In the genomic region with DNA sequence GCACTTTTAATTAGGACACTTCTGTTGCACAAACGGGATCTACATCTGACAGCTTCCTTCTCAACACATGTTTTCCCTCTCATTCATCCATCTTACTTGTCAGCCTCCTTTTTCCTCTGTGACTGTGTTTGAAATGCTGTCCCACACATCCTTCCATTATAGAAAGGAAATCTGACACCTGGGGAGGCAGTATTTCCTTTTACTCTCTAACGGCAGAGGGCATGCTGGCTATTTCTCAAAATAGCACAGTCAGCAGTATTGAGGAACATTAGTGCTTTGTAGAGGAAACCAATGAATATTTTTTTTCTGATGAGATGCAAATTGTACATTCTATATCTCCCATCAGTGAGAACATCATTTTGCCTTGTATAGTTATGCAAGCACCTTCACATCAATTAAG, we compare ENCODE assay signal across 19 cellular contexts.
DNase-seq lines count a peak whose midpoint lies in the region; TF ChIP-seq lines count a peak whose summit lies in the region.
"Had no signal": no experiment of that assay in that cellular context is flagged by ENCODE, and none has a peak within 500 bp of the region (broad histone marks: within the 10 kb centered on the region; RNA-seq: fewer than 3 reads in every experiment).

No MANE protein-coding gene starts in this region.

- no peaks in the 10 kb centered on the region for H3K27me3 ChIP-seq in A673 (replicated peaks; ENCODE audit: insufficient read depth, low read depth, low read length, poor library complexity)
- H3K27me3 ChIP-seq: Peyer's patch, transverse colon had no signal

- H3K36me3 Mint-ChIP-seq in glutamatergic neuron (ENCODE audit: unreplicated experiment), result peaks cover 4% of the 10 kb centered on the region
- no peaks in the 10 kb centered on the region for H3K36me3 Mint-ChIP-seq in activated CD4-positive, alpha-beta T cell treated with anti-CD3 and anti-CD28 coated beads, Interleukin-2, amount 10 ng/mL, durations not matched to agents 7 days and 5 days (ENCODE audit: low read depth)
- H3K36me3 Mint-ChIP-seq: activated naive CD8-positive, alpha-beta T cell; CD4-positive, CD25-positive, alpha-beta regulatory T cell; T-cell had no signal

- peaks cover 12% of the 10 kb centered on the region for H3K4me1 Mint-ChIP-seq in glutamatergic neuron (ENCODE audit: low read depth, unreplicated experiment)
- no peaks in the 10 kb centered on the region for H3K4me1 Mint-ChIP-seq in activated CD4-positive, alpha-beta T cell treated with anti-CD3 and anti-CD28 coated beads, Interleukin-2, amount 10 ng/mL, durations not matched to agents 7 days and 5 days
- H3K4me1 Mint-ChIP-seq: CD4-positive, CD25-positive, alpha-beta regulatory T cell; T-cell had no signal

- POLR2A ChIA-PET in A673 (lab: Charles Lee; ENCODE audit: low non-redundant PET), result no interaction called here
- POLR2A ChIA-PET in activated CD4-positive, alpha-beta T cell treated with anti-CD3 and anti-CD28 coated beads, Interleukin-2, amount 10 ng/mL, durations not matched to agents 7 days and 5 days (lab: Charles Lee), result no interaction called here

- H3K4me3 Mint-ChIP-seq in glutamatergic neuron (ENCODE audit: unreplicated experiment), result no peak overlapping the region
- H3K4me3 Mint-ChIP-seq in activated CD4-positive, alpha-beta T cell treated with anti-CD3 and anti-CD28 coated beads, Interleukin-2, amount 10 ng/mL, durations not matched to agents 7 days and 5 days, result no peak overlapping the region
- H3K4me3 Mint-ChIP-seq: activated naive CD8-positive, alpha-beta T cell; CD4-positive, CD25-positive, alpha-beta regulatory T cell; T-cell had no signal

- peak; percentile 66 for DNase-seq in A673 (ENCODE audit: low spot score)
- DNase-seq in DMS153 (lab: John Stamatoyannopoulos, UW), result peak; percentile 78
- DNase-seq in NCI-H510A (lab: John Stamatoyannopoulos, UW), result peak; percentile 11
- no peak for DNase-seq in glutamatergic neuron
- no peak for DNase-seq in activated CD4-positive, alpha-beta T cell treated with anti-CD3 and anti-CD28 coated beads, Interleukin-2, amount 10 ng/mL, durations not matched to agents 7 days and 5 days
- no peak for DNase-seq in NCI-H1694 treated with DMSO at 0.1 percent for 48 hours (lab: John Stamatoyannopoulos, UW)
- DNase-seq in epidermal melanocyte (ENCODE audit: insufficient read length, low spot score), result no peak
- DNase-seq: activated CD4-positive, alpha-beta T cell treated with anti-CD3 and anti-CD28 coated beads for 1 hour; activated T-cell treated with anti-CD3 and anti-CD28 coated beads for 4 hours; CD4-positive, CD25-positive, alpha-beta regulatory T cell; GDM1; KBM-7; midbrain; NCI-H1930; Peyer's patch; T-cell; transverse colon had no signal

- H3K4me1 ChIP-seq in A673 (ENCODE audit: insufficient read depth, low read length, poor library complexity, severe bottlenecking), result peaks cover 10% of the 10 kb centered on the region
- H3K4me1 ChIP-seq: parathyroid adenoma, Peyer's patch, transverse colon had no signal

- peak overlapping the region; percentile 6 for H3K27ac Mint-ChIP-seq in glutamatergic neuron (ENCODE audit: unreplicated experiment)
- no peak overlapping the region for H3K27ac Mint-ChIP-seq in activated CD4-positive, alpha-beta T cell treated with anti-CD3 and anti-CD28 coated beads, Interleukin-2, amount 10 ng/mL, durations not matched to agents 7 days and 5 days
- H3K27ac Mint-ChIP-seq: activated naive CD8-positive, alpha-beta T cell; CD4-positive, CD25-positive, alpha-beta regulatory T cell; T-cell had no signal

- TF ChIP-seq CTCF in A673 (conservative IDR thresholded peaks at IDR 0.05; ENCODE audit: low read depth, low read length) (peak; percentile 36), glutamatergic neuron (IDR thresholded peaks at IDR 0.05; ENCODE audit: partially characterized antibody, unreplicated experiment) (no peak)

- H3K4me3 ChIP-seq in A673 (ENCODE audit: low read depth, low read length, poor library complexity, severe bottlenecking), result no peak overlapping the region
- H3K4me3 ChIP-seq: Peyer's patch, transverse colon had no signal

- no TSS peak for BruUV-seq in A673 (replicated peaks; lab: Mats Ljungman, UMichigan)

- no peak overlapping the region for H3K27ac ChIP-seq in A673 (ENCODE audit: low read depth, low read length, poor library complexity, severe bottlenecking)
- H3K27ac ChIP-seq: parathyroid adenoma, Peyer's patch, transverse colon had no signal

- intact Hi-C loops in A673 (cut with micrococcal nuclease; ENCODE audit: unreplicated experiment), result no loop called here

- H3K9me3 ChIP-seq in A673 (ENCODE audit: low read depth, low read length, poor library complexity, severe bottlenecking), result peaks cover 18% of the 10 kb centered on the region
- H3K9me3 ChIP-seq: Peyer's patch, transverse colon had no signal

- H3K27me3 Mint-ChIP-seq in glutamatergic neuron (ENCODE audit: unreplicated experiment), result peaks cover 2% of the 10 kb centered on the region
- no peaks in the 10 kb centered on the region for H3K27me3 Mint-ChIP-seq in activated CD4-positive, alpha-beta T cell treated with anti-CD3 and anti-CD28 coated beads, Interleukin-2, amount 10 ng/mL, durations not matched to agents 7 days and 5 days
- H3K27me3 Mint-ChIP-seq: activated naive CD8-positive, alpha-beta T cell; CD4-positive, CD25-positive, alpha-beta regulatory T cell; T-cell had no signal

- H3K36me3 ChIP-seq in A673 (ENCODE audit: insufficient read depth, low read length, poor library complexity, severe bottlenecking), result no peaks in the 10 kb centered on the region
- H3K36me3 ChIP-seq: Peyer's patch, transverse colon had no signal

- no peaks in the 10 kb centered on the region for H3K9me3 Mint-ChIP-seq in glutamatergic neuron (ENCODE audit: unreplicated experiment)
- no peaks in the 10 kb centered on the region for H3K9me3 Mint-ChIP-seq in activated CD4-positive, alpha-beta T cell treated with anti-CD3 and anti-CD28 coated beads, Interleukin-2, amount 10 ng/mL, durations not matched to agents 7 days and 5 days

- CTCF ChIA-PET in A673 (lab: Charles Lee), result no interaction called here
- CTCF ChIA-PET in activated CD4-positive, alpha-beta T cell treated with anti-CD3 and anti-CD28 coated beads, Interleukin-2, amount 10 ng/mL, durations not matched to agents 7 days and 5 days (lab: Charles Lee), result no interaction called here

Comparison
In these comparisons a context has a peak if more than half of its experiments do, and no peak if none do; other contexts are left out.
1. DNase-seq: peak in A673 (single experiment), DMS153 (single experiment) and NCI-H510A (single experiment); none in glutamatergic neuron (single experiment), activated CD4-positive, alpha-beta T cell treated with anti-CD3 and anti-CD28 coated beads, Interleukin-2, amount 10 ng/mL, durations not matched to agents 7 days and 5 days (single experiment), NCI-H1694 treated with DMSO at 0.1 percent for 48 hours (single experiment) and epidermal melanocyte (single experiment).